ENCODE assay signal across 35 cellular contexts in genomic region chr11:44034639-44035038, GRCh38. TPM values are rescaled to one million over a fixed set of nuclear protein-coding genes. Genes with fewer than 3 reads are reported as not detected.
"Had no signal": no experiment of that assay in that cellular context is flagged by ENCODE, and none has a peak within 500 bp of the region (broad histone marks: within the 10 kb centered on the region; RNA-seq: fewer than 3 reads in every experiment).

No MANE protein-coding gene starts in this region.

- H3K4me3 Mint-ChIP-seq: dendritic cell treated with granulocyte-macrophage colony-stimulating factor and Interleukin-4, amounts not matched to agents 40 ng/mL and 50 ng/mL, for 4 days; endodermal cell; mesothelial cell of epicardium; naive B cell; natural killer cell treated with Interleukin-12 subunit alpha and Interleukin-12 subunit beta and Interleukin-15 and Interleukin-18, amount 100 ng/mL, for 72 hours; neural progenitor cell; stimulated activated effector memory CD8-positive, alpha-beta T cell treated with anti-CD3 and anti-CD28 coated beads, Interleukin-12 subunit alpha, Interleukin-12 subunit beta, amount 100 ng/mL, for 72 hours had no signal

- H3K4me1 Mint-ChIP-seq: naive B cell; stimulated activated effector memory CD8-positive, alpha-beta T cell treated with anti-CD3 and anti-CD28 coated beads, Interleukin-12 subunit alpha, Interleukin-12 subunit beta, amount 100 ng/mL, for 72 hours had no signal

- DNase-seq: effector CD8-positive, alpha-beta T cell; endodermal cell; foreskin keratinocyte; heart left ventricle; kidney; mesenchymal stem cell; mucosa of descending colon; naive B cell; stimulated activated CD4-positive, alpha-beta T cell treated with anti-CD3 and anti-CD28 coated beads, Interleukin-12 subunit alpha, Interleukin-12 subunit beta, amount 100 ng/mL, for 4 hours; stimulated activated CD4-positive, alpha-beta T cell treated with anti-CD3 and anti-CD28 coated beads, Interleukin-2, amount 100 ng/mL, for 24 hours; stimulated activated CD4-positive, alpha-beta T cell treated with anti-CD3 and anti-CD28 coated beads, Interleukin-4, amount 100 ng/mL, for 24 hours; stimulated activated naive CD4-positive, alpha-beta T cell treated with Interleukin-2 at 50 U/mL for 16 hours; stomach; upper lobe of right lung had no signal

- H3K4me3 ChIP-seq: gastroesophageal sphincter, heart left ventricle, hepatocyte, mucosa of descending colon, neural progenitor cell, prostate gland, right atrium auricular region, smooth muscle cell, stomach, tibial nerve, upper lobe of right lung, vagina had no signal

- ATAC-seq: esophagus mucosa; foreskin keratinocyte; gastroesophageal sphincter; heart left ventricle; left lobe of liver; mucosa of descending colon; natural killer cell treated with Interleukin-12 subunit alpha and Interleukin-12 subunit beta and Interleukin-15 and Interleukin-18, amount 100 ng/mL, for 72 hours; sciatic nerve; stimulated activated effector memory CD8-positive, alpha-beta T cell treated with anti-CD3 and anti-CD28 coated beads, Interleukin-12 subunit alpha, Interleukin-12 subunit beta, amount 100 ng/mL, for 72 hours; upper lobe of right lung had no signal

- H3K27ac ChIP-seq: epithelial cell of prostate, foreskin keratinocyte, gastroesophageal sphincter, heart left ventricle, hepatocyte, neural progenitor cell, prostate gland, stomach, upper lobe of right lung had no signal

- H3K9me3 ChIP-seq: gastroesophageal sphincter, heart left ventricle, mucosa of descending colon, prostate gland, right atrium auricular region, stomach, tibial nerve, upper lobe of right lung, vagina had no signal

- H3K36me3 ChIP-seq: gastroesophageal sphincter, heart left ventricle, neural progenitor cell, prostate gland, right atrium auricular region, stomach, tibial nerve, upper lobe of right lung, vagina had no signal

- H3K9me3 Mint-ChIP-seq: dendritic cell treated with granulocyte-macrophage colony-stimulating factor and Interleukin-4, amounts not matched to agents 40 ng/mL and 50 ng/mL, for 4 days; endodermal cell; mesothelial cell of epicardium; natural killer cell treated with Interleukin-12 subunit alpha and Interleukin-12 subunit beta and Interleukin-15 and Interleukin-18, amount 100 ng/mL, for 72 hours; neural progenitor cell; stimulated activated effector memory CD8-positive, alpha-beta T cell treated with anti-CD3 and anti-CD28 coated beads, Interleukin-12 subunit alpha, Interleukin-12 subunit beta, amount 100 ng/mL, for 72 hours had no signal

- H3K27me3 ChIP-seq: gastroesophageal sphincter, heart left ventricle, neural progenitor cell, right atrium auricular region, stomach, tibial nerve, upper lobe of right lung, vagina had no signal

- H3K27ac Mint-ChIP-seq: dendritic cell treated with granulocyte-macrophage colony-stimulating factor and Interleukin-4, amounts not matched to agents 40 ng/mL and 50 ng/mL, for 4 days; endodermal cell; mesothelial cell of epicardium; natural killer cell treated with Interleukin-12 subunit alpha and Interleukin-12 subunit beta and Interleukin-15 and Interleukin-18, amount 100 ng/mL, for 72 hours; stimulated activated effector memory CD8-positive, alpha-beta T cell treated with anti-CD3 and anti-CD28 coated beads, Interleukin-12 subunit alpha, Interleukin-12 subunit beta, amount 100 ng/mL, for 72 hours had no signal

- H3K4me1 ChIP-seq: foreskin keratinocyte, prostate gland had no signal

- H3K36me3 Mint-ChIP-seq: mesothelial cell of epicardium; naive B cell; natural killer cell treated with Interleukin-12 subunit alpha and Interleukin-12 subunit beta and Interleukin-15 and Interleukin-18, amount 100 ng/mL, for 72 hours; neural progenitor cell; stimulated activated effector memory CD8-positive, alpha-beta T cell treated with anti-CD3 and anti-CD28 coated beads, Interleukin-12 subunit alpha, Interleukin-12 subunit beta, amount 100 ng/mL, for 72 hours had no signal

RNA-seq across cellular contexts. Expression of gene ACCSL, which starts 13.1 kb away (rescaled TPM):
- total RNA-seq: endodermal cell; esophagus mucosa; fibroblast of lung; foreskin keratinocyte; gastroesophageal sphincter; heart left ventricle; hepatocyte; kidney; left lobe of liver; lung microvascular endothelial cell; mesothelial cell of epicardium; mucosa of descending colon; natural killer cell treated with Interleukin-12 subunit alpha and Interleukin-12 subunit beta and Interleukin-15 and Interleukin-18, amount 100 ng/mL, for 72 hours; osteoblast; prostate gland; right atrium auricular region; sciatic nerve; smooth muscle cell; stomach; subcutaneous adipose tissue; temporal lobe; upper lobe of right lung; vagina had no signal
